In genomic region chr19:17499030-17499429, GRCh38 we compare ENCODE assay signal across 1 cellular context.
TF ChIP-seq lines count a peak whose summit lies in the region.
"Not testable (repeated sequence)": the region's sequence is repeated elsewhere in the genome, so short reads cannot be mapped to it uniquely, and the experiment has no call there.

No MANE protein-coding gene starts in this region.

TF ChIP-seq in HepG2, 621 proteins besides CTCF, POLR2A, EP300 and RAD21:
- not testable (repeated sequence) for TF ChIP-seq CREB1 (IDR thresholded peaks at IDR 0.05)
- TF ChIP-seq CREB1 (CRISPR knock-in tag; IDR thresholded peaks at IDR 0.05) (peak; percentile 7; the same call in 1 of the 2 replicates), HDAC1 (CRISPR knock-in tag; IDR thresholded peaks at IDR 0.05) (0 out of 2 replicates have a peak, but pooled peaks have one; percentile 14), KLF16 (CRISPR knock-in tag; IDR thresholded peaks at IDR 0.05) (0 out of 4 replicates have a peak, but pooled peaks of 1 of the 2 experiments have one; percentile 3), HNF1B (CRISPR knock-in tag; IDR thresholded peaks at IDR 0.05) (0 out of 2 replicates have a peak, but pooled peaks have one; percentile 25), ARID4A (CRISPR knock-in tag; IDR thresholded peaks at IDR 0.05; ENCODE audit: borderline replicate concordance) (peak; percentile 13; the same call in 1 of the 2 replicates), STAG1 (CRISPR knock-in tag; IDR thresholded peaks at IDR 0.05) (peak; percentile 28; the same call in 1 of the 2 replicates), ZBTB26 (CRISPR knock-in tag; IDR thresholded peaks at IDR 0.05; ENCODE audit: borderline replicate concordance) (peak; percentile 2; the same call in 1 of the 2 replicates)
